ENCODE assay signal across 8 cellular contexts in genomic region chr15:59373215-59373614, GRCh38. TPM values are rescaled to one million over a fixed set of nuclear protein-coding genes. Genes with fewer than 3 reads are reported as not detected.
DNase-seq lines count a peak whose midpoint lies in the region; ATAC-seq and TF ChIP-seq lines count a peak whose summit lies in the region.

No MANE protein-coding gene starts in this region.

- no peaks in the 10 kb centered on the region for H3K27me3 ChIP-seq in BJ (ENCODE audit: control insufficient read depth, insufficient read depth, low read length)
- peaks cover 24% of the 10 kb centered on the region for H3K27me3 ChIP-seq in OCI-LY3 (ENCODE audit: low read depth, low read length)
- H3K27me3 ChIP-seq in neural progenitor cell, result peaks cover 15% of the 10 kb centered on the region

- H3K4me1 ChIP-seq in OCI-LY3 (ENCODE audit: low read length) (peaks cover 47% of the 10 kb centered on the region), neural progenitor cell (peaks cover 6% of the 10 kb centered on the region)

- H3K27ac Mint-ChIP-seq in endothelial cell (ENCODE audit: unreplicated experiment), result peak overlapping the region; percentile 98
- peak overlapping the region; percentile 99 for H3K27ac Mint-ChIP-seq in neural progenitor cell

- TF ChIP-seq CTCF in BJ (IDR thresholded peaks at IDR 0.05; ENCODE audit: insufficient read depth, low read depth, low read length) (no peak), OCI-LY3 (IDR thresholded peaks at IDR 0.05; ENCODE audit: low read depth, low read length) (no peak), endothelial cell (IDR thresholded peaks at IDR 0.05; ENCODE audit: unreplicated experiment) (no peak), neural progenitor cell (IDR thresholded peaks at IDR 0.05) (no peak)

- H3K9me3 ChIP-seq in OCI-LY3 (ENCODE audit: insufficient read depth, low read length) (no peaks in the 10 kb centered on the region), neural progenitor cell (ENCODE audit: low read depth) (no peaks in the 10 kb centered on the region)

- H3K4me2 ChIP-seq in OCI-LY3 (ENCODE audit: low read length), result peak overlapping the region; percentile 94
- peak overlapping the region; percentile 89 for H3K4me2 ChIP-seq in neural progenitor cell

- peaks cover 6% of the 10 kb centered on the region for H3F3A ChIP-seq in neural progenitor cell (ENCODE audit: low read depth)

- CTCF ChIA-PET in BJ (lab: Yijun Ruan, JAX), result interaction anchor here (0.5 to 0.9 kb wide), 2 partner anchors 126 to 127 kb away, joined by 3 to 4 read pairs; no protein-coding TSS in a partner anchor

- H3K27me3 Mint-ChIP-seq in endothelial cell (ENCODE audit: unreplicated experiment), result peaks cover 15% of the 10 kb centered on the region
- H3K27me3 Mint-ChIP-seq in neural progenitor cell (ENCODE audit: insufficient read depth, low read depth), result peaks cover 19% of the 10 kb centered on the region

- H3K79me2 ChIP-seq in OCI-LY3 (ENCODE audit: low read length) (peaks cover 15% of the 10 kb centered on the region; the same call in 1 of the 2 replicates), neural progenitor cell (ENCODE audit: low read depth) (peaks cover 20% of the 10 kb centered on the region)

- DNase-seq in BJ (ENCODE audit: low read depth) (no peak), endothelial cell (ENCODE audit: low spot score) (no peak), neural progenitor cell (ENCODE audit: low spot score) (no peak), foreskin melanocyte (no peak), SHP77 treated with DMSO at 0.1 percent for 48 hours (lab: John Stamatoyannopoulos, UW) (no peak)
- DNase-seq in effector CD8-positive, alpha-beta T cell (lab: John Stamatoyannopoulos, UW), result no peak

- H3K4me3 ChIP-seq in BJ (ENCODE audit: low read depth, low read length) (peak overlapping the region; percentile 81), OCI-LY3 (ENCODE audit: low read length) (peak overlapping the region; percentile 75), neural progenitor cell (peak overlapping the region; percentile 85)

- H2AFZ ChIP-seq in OCI-LY3 (ENCODE audit: low read depth, low read length) (peak overlapping the region; percentile 71; the same call in 1 of the 2 replicates), neural progenitor cell (replicated peaks) (peak overlapping the region; percentile 31)

- H3K36me3 Mint-ChIP-seq in endothelial cell (ENCODE audit: low read depth, unreplicated experiment) (peaks cover 8% of the 10 kb centered on the region), neural progenitor cell (no peaks in the 10 kb centered on the region)

- H3K27ac ChIP-seq in OCI-LY3 (ENCODE audit: low read length) (no peak overlapping the region), neural progenitor cell (no peak overlapping the region)

- no peaks in the 10 kb centered on the region for H3K36me3 ChIP-seq in BJ (ENCODE audit: control insufficient read depth, insufficient read depth, low read length)
- H3K36me3 ChIP-seq in OCI-LY3 (replicated peaks; ENCODE audit: low read depth, low read length), result peaks cover 2% of the 10 kb centered on the region
- H3K36me3 ChIP-seq in neural progenitor cell, result no peaks in the 10 kb centered on the region

- H3K9ac ChIP-seq in OCI-LY3 (ENCODE audit: low read length) (peak overlapping the region; percentile 62), neural progenitor cell (no peak overlapping the region)

- H3K4me1 Mint-ChIP-seq in endothelial cell (ENCODE audit: unreplicated experiment), result peaks cover 25% of the 10 kb centered on the region
- H3K4me1 Mint-ChIP-seq in neural progenitor cell, result peaks cover 8% of the 10 kb centered on the region

- ATAC-seq in activated CD4-positive, CD25-positive, alpha-beta regulatory T cell treated with anti-CD3 and anti-CD28 coated beads, Interleukin-2, amount 50 U/mL, for 24 hours, result no peak

- POLR2A ChIA-PET in BJ (lab: Charles Lee), result interaction anchor here (0.6 to 1.0 kb wide), 2 partner anchors 203 to 601 kb away, joined by 3 read pairs; no protein-coding TSS in a partner anchor

- H3K9me3 Mint-ChIP-seq in endothelial cell (ENCODE audit: unreplicated experiment) (no peaks in the 10 kb centered on the region), neural progenitor cell (peaks cover 2% of the 10 kb centered on the region)

- H3K4me3 Mint-ChIP-seq in endothelial cell (ENCODE audit: unreplicated experiment), result peak overlapping the region; percentile 98
- peak overlapping the region; percentile 98 for H3K4me3 Mint-ChIP-seq in neural progenitor cell

- H4K20me1 ChIP-seq in OCI-LY3 (ENCODE audit: insufficient read depth, low read length) (peaks cover 14% of the 10 kb centered on the region), neural progenitor cell (ENCODE audit: low read depth) (peaks cover 22% of the 10 kb centered on the region)

RNA-seq across cellular contexts. Expression of gene MYO1E, which starts 0.5 kb away (rescaled TPM):
- polyA plus RNA-seq in BJ (2011; rRNA removed), result 34.0 and 55.8 TPM in 2 replicates
- polyA minus RNA-seq in BJ (2011; rRNA and poly(A)+ RNA removed), result 34.0 and 39.0 TPM in 2 replicates
- total RNA-seq in endothelial cell (ENCODE audit: unreplicated experiment) (146 TPM), neural progenitor cell (ENCODE audit: low replicate concordance) (39.9 and 49.7 TPM in 2 replicates)
